In genomic region chr13:42594577-42595571, GRCh38 we compare ENCODE assay signal across 8 cellular contexts.
DNase-seq lines count a peak whose midpoint lies in the region; ATAC-seq and TF ChIP-seq lines count a peak whose summit lies in the region.

No MANE protein-coding gene starts in this region.

- H3K27me3 ChIP-seq in tibial artery, result no peaks in the 10 kb centered on the region

- no peaks in the 10 kb centered on the region for H3K9me3 ChIP-seq in tibial artery

- no peaks in the 10 kb centered on the region for H3K9me3 Mint-ChIP-seq in nephron

- no peak overlapping the region for H3K4me3 Mint-ChIP-seq in nephron

- no peaks in the 10 kb centered on the region for H3K4me1 ChIP-seq in tibial artery

- peaks cover 21% of the 10 kb centered on the region for H3K27me3 Mint-ChIP-seq in nephron (ENCODE audit: low read depth)

- H3K36me3 ChIP-seq in tibial artery, result no peaks in the 10 kb centered on the region

- peaks cover 13% of the 10 kb centered on the region for H3K4me1 Mint-ChIP-seq in nephron

- no peak overlapping the region for H3K27ac ChIP-seq in tibial artery

- TF ChIP-seq CTCF in nephron (IDR thresholded peaks at IDR 0.05; ENCODE audit: unreplicated experiment in 3 of 3) (peak; percentile 84 to 90 (median 90)), tibial artery (IDR thresholded peaks at IDR 0.05) (peak; percentile 65 to 74)

- H3K27ac Mint-ChIP-seq in nephron, result peak overlapping the region in 2 of 3 experiments; percentile 8 to 38

- H3K36me3 Mint-ChIP-seq in nephron (ENCODE audit: low read depth), result no peaks in the 10 kb centered on the region

- ATAC-seq in GM19035 (IDR thresholded peaks at IDR 0.05; ENCODE audit: unreplicated experiment), result no peak

- peak; percentile 16 for DNase-seq in GF-D8 (lab: John Stamatoyannopoulos, UW)
- peak; percentile 19 for DNase-seq in HS-27A (ENCODE audit: low read depth)
- peak; percentile 79 for DNase-seq in NOMO-1 treated with DMSO at 0.1 percent for 48 hours (lab: John Stamatoyannopoulos, UW; ENCODE audit: unreplicated experiment)
- peak; percentile 29 for DNase-seq in activated T-cell treated with anti-CD3 and anti-CD28 coated beads for 48 hours (ENCODE audit: low read depth)
- DNase-seq in fibroblast of gingiva (ENCODE audit: low read depth), result peak; percentile 93
- DNase-seq in tibial artery, result no peak

- H3K4me3 ChIP-seq in tibial artery, result no peak overlapping the region

- intact Hi-C loops in tibial artery (cut with DNase I; ENCODE audit: low total_unique reads), result loop anchor here (10.0 kb wide), 1 partner anchor 1210 kb away; no protein-coding TSS in a partner anchor

Comparison
In these comparisons a context has a peak if more than half of its experiments do, and no peak if none do; other contexts are left out.
1. DNase-seq: peak in GF-D8 (single experiment), HS-27A (single experiment), NOMO-1 treated with DMSO at 0.1 percent for 48 hours (single experiment), activated T-cell treated with anti-CD3 and anti-CD28 coated beads for 48 hours (single experiment) and fibroblast of gingiva (single experiment); none in tibial artery (0 of 2).